1 cellular context compared by ENCODE assay signal in the genomic region with DNA sequence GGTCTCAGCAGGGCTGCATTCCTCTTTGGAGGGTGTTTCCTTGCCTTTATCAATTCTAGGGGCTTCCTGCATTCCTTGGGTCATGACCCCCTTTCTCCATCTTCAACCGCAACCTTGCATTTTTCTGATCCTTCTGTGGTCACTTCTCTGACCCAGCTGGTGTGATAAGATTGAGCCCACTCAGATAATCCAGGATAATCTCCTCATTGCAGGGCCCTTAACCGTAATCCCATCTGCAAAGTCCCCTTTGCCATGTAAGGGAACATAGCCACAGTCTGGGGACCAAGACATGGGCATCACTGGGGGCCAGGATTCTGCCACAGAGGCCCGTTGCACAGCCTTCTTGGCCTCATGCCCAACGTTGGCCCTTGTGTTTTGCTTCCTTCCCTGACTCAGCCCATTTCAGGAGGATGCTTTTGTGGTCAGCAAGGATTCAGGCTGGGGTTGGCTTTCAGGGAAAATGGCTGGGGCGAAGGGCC.
TF ChIP-seq lines count a peak whose summit lies in the region.

No MANE protein-coding gene starts in this region.

TF ChIP-seq in K562, 482 proteins besides CTCF, POLR2A, EP300 and RAD21 (continued from another document and continues in another):
- TF ChIP-seq, protein P1, sequence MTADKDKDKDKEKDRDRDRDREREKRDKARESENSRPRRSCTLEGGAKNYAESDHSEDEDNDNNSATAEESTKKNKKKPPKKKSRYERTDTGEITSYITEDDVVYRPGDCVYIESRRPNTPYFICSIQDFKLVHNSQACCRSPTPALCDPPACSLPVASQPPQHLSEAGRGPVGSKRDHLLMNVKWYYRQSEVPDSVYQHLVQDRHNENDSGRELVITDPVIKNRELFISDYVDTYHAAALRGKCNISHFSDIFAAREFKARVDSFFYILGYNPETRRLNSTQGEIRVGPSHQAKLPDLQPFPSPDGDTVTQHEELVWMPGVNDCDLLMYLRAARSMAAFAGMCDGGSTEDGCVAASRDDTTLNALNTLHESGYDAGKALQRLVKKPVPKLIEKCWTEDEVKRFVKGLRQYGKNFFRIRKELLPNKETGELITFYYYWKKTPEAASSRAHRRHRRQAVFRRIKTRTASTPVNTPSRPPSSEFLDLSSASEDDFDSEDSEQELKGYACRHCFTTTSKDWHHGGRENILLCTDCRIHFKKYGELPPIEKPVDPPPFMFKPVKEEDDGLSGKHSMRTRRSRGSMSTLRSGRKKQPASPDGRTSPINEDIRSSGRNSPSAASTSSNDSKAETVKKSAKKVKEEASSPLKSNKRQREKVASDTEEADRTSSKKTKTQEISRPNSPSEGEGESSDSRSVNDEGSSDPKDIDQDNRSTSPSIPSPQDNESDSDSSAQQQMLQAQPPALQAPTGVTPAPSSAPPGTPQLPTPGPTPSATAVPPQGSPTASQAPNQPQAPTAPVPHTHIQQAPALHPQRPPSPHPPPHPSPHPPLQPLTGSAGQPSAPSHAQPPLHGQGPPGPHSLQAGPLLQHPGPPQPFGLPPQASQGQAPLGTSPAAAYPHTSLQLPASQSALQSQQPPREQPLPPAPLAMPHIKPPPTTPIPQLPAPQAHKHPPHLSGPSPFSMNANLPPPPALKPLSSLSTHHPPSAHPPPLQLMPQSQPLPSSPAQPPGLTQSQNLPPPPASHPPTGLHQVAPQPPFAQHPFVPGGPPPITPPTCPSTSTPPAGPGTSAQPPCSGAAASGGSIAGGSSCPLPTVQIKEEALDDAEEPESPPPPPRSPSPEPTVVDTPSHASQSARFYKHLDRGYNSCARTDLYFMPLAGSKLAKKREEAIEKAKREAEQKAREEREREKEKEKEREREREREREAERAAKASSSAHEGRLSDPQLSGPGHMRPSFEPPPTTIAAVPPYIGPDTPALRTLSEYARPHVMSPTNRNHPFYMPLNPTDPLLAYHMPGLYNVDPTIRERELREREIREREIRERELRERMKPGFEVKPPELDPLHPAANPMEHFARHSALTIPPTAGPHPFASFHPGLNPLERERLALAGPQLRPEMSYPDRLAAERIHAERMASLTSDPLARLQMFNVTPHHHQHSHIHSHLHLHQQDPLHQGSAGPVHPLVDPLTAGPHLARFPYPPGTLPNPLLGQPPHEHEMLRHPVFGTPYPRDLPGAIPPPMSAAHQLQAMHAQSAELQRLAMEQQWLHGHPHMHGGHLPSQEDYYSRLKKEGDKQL (CRISPR knock-in tag; IDR thresholded peaks at IDR 0.05; ENCODE audit: borderline replicate concordance) = no peak
- TF ChIP-seq RFX7 (CRISPR knock-in tag; IDR thresholded peaks at IDR 0.05) (no peak), ZNF431 (CRISPR knock-in tag; IDR thresholded peaks at IDR 0.05) (no peak), NEUROD1 (IDR thresholded peaks at IDR 0.05; ENCODE audit: borderline replicate concordance, low read depth, low read length, partially characterized antibody) (no peak), ZC3H8 (IDR thresholded peaks at IDR 0.05) (no peak), STAT5B (CRISPR knock-in tag; IDR thresholded peaks at IDR 0.05) (no peak), RBM15 (IDR thresholded peaks at IDR 0.05; ENCODE audit: insufficient read depth, low read length) (no peak), ESRRB (CRISPR knock-in tag; IDR thresholded peaks at IDR 0.05; ENCODE audit: borderline replicate concordance) (no peak), NBN (IDR thresholded peaks at IDR 0.05; ENCODE audit: low read depth) (peak; percentile 68; the same call in 1 of the 2 replicates), U2AF2 (optimal IDR thresholded peaks at IDR 0.05; ENCODE audit: low read depth, low read length) (no peak), ZFP1 (CRISPR knock-in tag; IDR thresholded peaks at IDR 0.05) (no peak), TFAM (CRISPR knock-in tag; conservative IDR thresholded peaks at IDR 0.05) (no peak), EWSR1 (IDR thresholded peaks at IDR 0.05; ENCODE audit: borderline replicate concordance, low read depth, partially characterized antibody) (no peak), NR2F6 (CRISPR knock-in tag; IDR thresholded peaks at IDR 0.05) (peak; percentile 93; the same call in 1 of the 2 replicates)
- TF ChIP-seq, protein P2, sequence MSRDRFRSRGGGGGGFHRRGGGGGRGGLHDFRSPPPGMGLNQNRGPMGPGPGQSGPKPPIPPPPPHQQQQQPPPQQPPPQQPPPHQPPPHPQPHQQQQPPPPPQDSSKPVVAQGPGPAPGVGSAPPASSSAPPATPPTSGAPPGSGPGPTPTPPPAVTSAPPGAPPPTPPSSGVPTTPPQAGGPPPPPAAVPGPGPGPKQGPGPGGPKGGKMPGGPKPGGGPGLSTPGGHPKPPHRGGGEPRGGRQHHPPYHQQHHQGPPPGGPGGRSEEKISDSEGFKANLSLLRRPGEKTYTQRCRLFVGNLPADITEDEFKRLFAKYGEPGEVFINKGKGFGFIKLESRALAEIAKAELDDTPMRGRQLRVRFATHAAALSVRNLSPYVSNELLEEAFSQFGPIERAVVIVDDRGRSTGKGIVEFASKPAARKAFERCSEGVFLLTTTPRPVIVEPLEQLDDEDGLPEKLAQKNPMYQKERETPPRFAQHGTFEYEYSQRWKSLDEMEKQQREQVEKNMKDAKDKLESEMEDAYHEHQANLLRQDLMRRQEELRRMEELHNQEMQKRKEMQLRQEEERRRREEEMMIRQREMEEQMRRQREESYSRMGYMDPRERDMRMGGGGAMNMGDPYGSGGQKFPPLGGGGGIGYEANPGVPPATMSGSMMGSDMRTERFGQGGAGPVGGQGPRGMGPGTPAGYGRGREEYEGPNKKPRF (IDR thresholded peaks at IDR 0.05; ENCODE audit: low read depth, low read length) = no peak
- TF ChIP-seq, protein P3, sequence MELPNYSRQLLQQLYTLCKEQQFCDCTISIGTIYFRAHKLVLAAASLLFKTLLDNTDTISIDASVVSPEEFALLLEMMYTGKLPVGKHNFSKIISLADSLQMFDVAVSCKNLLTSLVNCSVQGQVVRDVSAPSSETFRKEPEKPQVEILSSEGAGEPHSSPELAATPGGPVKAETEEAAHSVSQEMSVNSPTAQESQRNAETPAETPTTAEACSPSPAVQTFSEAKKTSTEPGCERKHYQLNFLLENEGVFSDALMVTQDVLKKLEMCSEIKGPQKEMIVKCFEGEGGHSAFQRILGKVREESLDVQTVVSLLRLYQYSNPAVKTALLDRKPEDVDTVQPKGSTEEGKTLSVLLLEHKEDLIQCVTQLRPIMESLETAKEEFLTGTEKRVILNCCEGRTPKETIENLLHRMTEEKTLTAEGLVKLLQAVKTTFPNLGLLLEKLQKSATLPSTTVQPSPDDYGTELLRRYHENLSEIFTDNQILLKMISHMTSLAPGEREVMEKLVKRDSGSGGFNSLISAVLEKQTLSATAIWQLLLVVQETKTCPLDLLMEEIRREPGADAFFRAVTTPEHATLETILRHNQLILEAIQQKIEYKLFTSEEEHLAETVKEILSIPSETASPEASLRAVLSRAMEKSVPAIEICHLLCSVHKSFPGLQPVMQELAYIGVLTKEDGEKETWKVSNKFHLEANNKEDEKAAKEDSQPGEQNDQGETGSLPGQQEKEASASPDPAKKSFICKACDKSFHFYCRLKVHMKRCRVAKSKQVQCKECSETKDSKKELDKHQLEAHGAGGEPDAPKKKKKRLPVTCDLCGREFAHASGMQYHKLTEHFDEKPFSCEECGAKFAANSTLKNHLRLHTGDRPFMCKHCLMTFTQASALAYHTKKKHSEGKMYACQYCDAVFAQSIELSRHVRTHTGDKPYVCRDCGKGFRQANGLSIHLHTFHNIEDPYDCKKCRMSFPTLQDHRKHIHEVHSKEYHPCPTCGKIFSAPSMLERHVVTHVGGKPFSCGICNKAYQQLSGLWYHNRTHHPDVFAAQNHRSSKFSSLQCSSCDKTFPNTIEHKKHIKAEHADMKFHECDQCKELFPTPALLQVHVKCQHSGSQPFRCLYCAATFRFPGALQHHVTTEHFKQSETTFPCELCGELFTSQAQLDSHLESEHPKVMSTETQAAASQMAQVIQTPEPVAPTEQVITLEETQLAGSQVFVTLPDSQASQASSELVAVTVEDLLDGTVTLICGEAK (IDR thresholded peaks at IDR 0.05) = no peak
- TF ChIP-seq, protein P3 (CRISPR knock-in tag; IDR thresholded peaks at IDR 0.05) = no peak
- TF ChIP-seq, protein P4, sequence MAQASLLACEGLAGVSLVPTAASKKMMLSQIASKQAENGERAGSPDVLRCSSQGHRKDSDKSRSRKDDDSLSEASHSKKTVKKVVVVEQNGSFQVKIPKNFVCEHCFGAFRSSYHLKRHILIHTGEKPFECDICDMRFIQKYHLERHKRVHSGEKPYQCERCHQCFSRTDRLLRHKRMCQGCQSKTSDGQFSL (CRISPR knock-in tag; IDR thresholded peaks at IDR 0.05) = no peak
- TF ChIP-seq, protein P4 (tag; IDR thresholded peaks at IDR 0.05) = no peak
- TF ChIP-seq, protein P5, sequence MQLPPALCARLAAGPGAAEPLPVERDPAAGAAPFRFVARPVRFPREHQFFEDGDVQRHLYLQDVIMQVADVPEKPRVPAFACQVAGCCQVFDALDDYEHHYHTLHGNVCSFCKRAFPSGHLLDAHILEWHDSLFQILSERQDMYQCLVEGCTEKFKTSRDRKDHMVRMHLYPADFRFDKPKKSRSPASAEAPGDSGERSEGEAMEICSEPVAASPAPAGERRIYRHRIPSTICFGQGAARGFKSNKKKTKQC (CRISPR knock-in tag; IDR thresholded peaks at IDR 0.05) = no peak
